In genomic region chr3:194588741-194589140, GRCh38 we compare ENCODE assay signal across 15 cellular contexts. TPM values are rescaled to one million over a fixed set of nuclear protein-coding genes. Genes with fewer than 3 reads are reported as not detected.
DNase-seq lines count a peak whose midpoint lies in the region; ATAC-seq, FAIRE-seq and TF ChIP-seq lines count a peak whose summit lies in the region.
"Had no signal": no experiment of that assay in that cellular context is flagged by ENCODE, and none has a peak within 500 bp of the region (broad histone marks: within the 10 kb centered on the region; RNA-seq: fewer than 3 reads in every experiment).

No MANE protein-coding gene starts in this region.

- H4K20me1 ChIP-seq in GM23248 (ENCODE audit: insufficient read depth) = no peaks in the 10 kb centered on the region
- H4K20me1 ChIP-seq in smooth muscle cell (ENCODE audit: low read depth) = no peaks in the 10 kb centered on the region

- H2AFZ ChIP-seq in GM23248 (no peak overlapping the region), smooth muscle cell (ENCODE audit: low read depth) (no peak overlapping the region)

- H3K4me3 ChIP-seq in GM23248 (no peak overlapping the region), ascending aorta (no peak overlapping the region), fibroblast of mammary gland (ENCODE audit: control insufficient read depth, low read depth, low read length) (no peak overlapping the region), smooth muscle cell (no peak overlapping the region)
- H3K4me3 ChIP-seq: BLaER1 treated with 17β-estradiol and CSF1 and Interleukin-3, amounts not matched to agents 10 nM and 100 nM; SK-N-MC had no signal

- H3K79me2 ChIP-seq in GM23248 (ENCODE audit: insufficient read depth) (peaks cover 11% of the 10 kb centered on the region), smooth muscle cell (ENCODE audit: low read depth) (peaks cover 10% of the 10 kb centered on the region)

- H3K27ac ChIP-seq in GM23248 (no peak overlapping the region), ascending aorta (peak overlapping the region; percentile 85 to 96), smooth muscle cell (ENCODE audit: low read depth) (peak overlapping the region; percentile 90)
- H3K27ac ChIP-seq: BLaER1 treated with 17β-estradiol and CSF1 and Interleukin-3, amounts not matched to agents 10 nM and 100 nM; SK-N-MC had no signal

- H3F3A ChIP-seq in GM23248 (ENCODE audit: insufficient read depth) = peaks cover 40% of the 10 kb centered on the region
- peaks cover 23% of the 10 kb centered on the region for H3F3A ChIP-seq in smooth muscle cell (ENCODE audit: low read depth)

- 92 to 93% methylated on average over 3 of the region's 3 CpGs for WGBS in GM23248 (ENCODE audit: low coverage in 1 of 2, low lambda C conversion rate in 2 of 2, missing lambda C conversion rate in 2 of 2), 2 experiments
- 25% methylated on average over 3 of the region's 3 CpGs for WGBS in smooth muscle cell (ENCODE audit: low lambda C conversion rate)

- in situ Hi-C loops in GM23248 (cut with MboI) = no loop called here

- no peak for FAIRE-seq in GM12892 (lab: Jason Lieb, UNC)

- H3K9ac ChIP-seq in GM23248 = no peak overlapping the region
- H3K9ac ChIP-seq in smooth muscle cell (ENCODE audit: low read depth) = no peak overlapping the region
- H3K9ac ChIP-seq: BLaER1 treated with 17β-estradiol and CSF1 and Interleukin-3, amounts not matched to agents 10 nM and 100 nM had no signal

- intact Hi-C loops in ascending aorta (cut with DNase I) = no loop called here

- peaks cover 31% of the 10 kb centered on the region for H3K4me1 ChIP-seq in GM23248 (ENCODE audit: insufficient read depth)
- peaks cover 8 to 37% of the 10 kb centered on the region in 2 donors for H3K4me1 ChIP-seq in ascending aorta
- peaks cover 8% of the 10 kb centered on the region for H3K4me1 ChIP-seq in smooth muscle cell (ENCODE audit: low read depth)

- H3K9me3 ChIP-seq in GM23248 (ENCODE audit: low read depth) = no peaks in the 10 kb centered on the region
- no peaks in the 10 kb centered on the region for H3K9me3 ChIP-seq in ascending aorta
- no peaks in the 10 kb centered on the region for H3K9me3 ChIP-seq in smooth muscle cell (replicated peaks; ENCODE audit: low read depth)
- H3K9me3 ChIP-seq: BLaER1 treated with 17β-estradiol and CSF1 and Interleukin-3, amounts not matched to agents 10 nM and 100 nM had no signal

- no peaks in the 10 kb centered on the region for H3K9me2 ChIP-seq in GM23248 (ENCODE audit: insufficient read depth)

- no peak for ATAC-seq in activated CD4-positive, CD25-positive, alpha-beta regulatory T cell treated with anti-CD3 and anti-CD28 coated beads, Interleukin-2, amount 50 U/mL, for 24 hours
- no peak for ATAC-seq in GM18517 (IDR thresholded peaks at IDR 0.05; ENCODE audit: unreplicated experiment)
- ATAC-seq: HCT116 had no signal

- H3K36me3 ChIP-seq in GM23248 (ENCODE audit: low read depth) (no peaks in the 10 kb centered on the region), ascending aorta (no peaks in the 10 kb centered on the region), smooth muscle cell (ENCODE audit: low read depth) (no peaks in the 10 kb centered on the region)

- H3K4me2 ChIP-seq in GM23248 (ENCODE audit: unreplicated experiment) (no peak overlapping the region), smooth muscle cell (peak overlapping the region; percentile 42)
- H3K4me2 ChIP-seq: BLaER1 treated with 17β-estradiol and CSF1 and Interleukin-3, amounts not matched to agents 10 nM and 100 nM had no signal

- no peak for TF ChIP-seq CTCF in ascending aorta (IDR thresholded peaks at IDR 0.05)
- no peak for TF ChIP-seq CTCF in fibroblast of mammary gland (conservative IDR thresholded peaks at IDR 0.05; ENCODE audit: control insufficient read depth, insufficient read depth, low read depth, low read length)
- TF ChIP-seq CTCF in smooth muscle cell (IDR thresholded peaks at IDR 0.05; ENCODE audit: borderline replicate concordance, insufficient read depth, poor library complexity, severe bottlenecking) = no peak

- no peak for TF ChIP-seq POLR2A in GM12892 (IDR thresholded peaks at IDR 0.05; ENCODE audit: low read depth, low read length)

- DNase-seq in GM23248 (peak; percentile 14), ascending aorta (ENCODE audit: low spot score in 2 of 2) (no peak), fibroblast of mammary gland (ENCODE audit: low read depth) (peak; percentile 25), smooth muscle cell (lab: John Stamatoyannopoulos, UW; ENCODE audit: unreplicated experiment) (no peak), GM12892 (ENCODE audit: insufficient read length) (no peak)
- DNase-seq: EL, NCI-H1436 treated with DMSO at 0.1 percent for 48 hours, NCI-H2081, NCI-H345, NCI-H526 treated with DMSO at 0.1 percent for 48 hours had no signal

- H3K27me3 ChIP-seq in GM23248 (replicated peaks; ENCODE audit: insufficient read depth) (no peaks in the 10 kb centered on the region), ascending aorta (no peaks in the 10 kb centered on the region), smooth muscle cell (ENCODE audit: low read depth) (no peaks in the 10 kb centered on the region)
- H3K27me3 ChIP-seq: BLaER1 treated with 17β-estradiol and CSF1 and Interleukin-3, amounts not matched to agents 10 nM and 100 nM had no signal

RNA-seq across cellular contexts. Expression of gene TMEM44, which starts 44.5 kb away (rescaled TPM):
- total RNA-seq in GM23248 (2014; rRNA removed; shearing (Covaris generic)) = 14.6 and 26.3 TPM in 2 replicates
- 13.1 and 14.3 TPM in 2 replicates for polyA plus RNA-seq in GM23248 (2016; fragmentation: Nextera tagmentation; extraction: Ambion mirVana)
- total RNA-seq in ascending aorta = 2.6 TPM
- total RNA-seq in smooth muscle cell = 4.2 and 12.7 TPM in 2 replicates
- 18.4 and 19.4 TPM in 2 replicates for polyA plus RNA-seq in smooth muscle cell
- 7.3 TPM for polyA plus RNA-seq in GM12892 (2012; ENCODE audit: missing spikeins)

Comparison
In these comparisons a context has a peak if more than half of its experiments do, and no peak if none do; other contexts are left out.
1. DNase-seq: peak in GM23248 (single experiment) and fibroblast of mammary gland (single experiment); none in ascending aorta (0 of 2), smooth muscle cell (single experiment) and GM12892 (single experiment).